Comparison of ENCODE assay signal across 30 cellular contexts in genomic region chr4:78787392-78788004, GRCh38. TPM values are rescaled to one million over a fixed set of nuclear protein-coding genes. Genes with fewer than 3 reads are reported as not detected.
DNase-seq lines count a peak whose midpoint lies in the region; ATAC-seq, FAIRE-seq and TF ChIP-seq lines count a peak whose summit lies in the region.
"Had no signal": no experiment of that assay in that cellular context is flagged by ENCODE, and none has a peak within 500 bp of the region (broad histone marks: within the 10 kb centered on the region; RNA-seq: fewer than 3 reads in every experiment).

No MANE protein-coding gene starts in this region.

- H3K9me3 Mint-ChIP-seq in GM23338: no peaks in the 10 kb centered on the region
- no peaks in the 10 kb centered on the region for H3K9me3 Mint-ChIP-seq in memory B cell
- H3K9me3 Mint-ChIP-seq: activated CD4-positive, alpha-beta memory T cell treated with anti-CD3 and anti-CD28 coated beads for 36 hours; CD8-positive, alpha-beta T cell; H9; T-cell had no signal

- H3K79me2 ChIP-seq in GM23338 (replicated peaks; ENCODE audit: insufficient read depth): peaks cover 98% of the 10 kb centered on the region
- peaks cover 68% of the 10 kb centered on the region for H3K79me2 ChIP-seq in GM12878 (ENCODE audit: control insufficient read depth, insufficient read depth, low read length)

- DNase-seq in A549 (ENCODE audit: low read depth in 1 of 2, low spot score in 1 of 2) (no peak), GM23338 (ENCODE audit: low spot score) (no peak), GM12878 (ENCODE audit: low read depth, low spot score) (no peak), memory B cell (ENCODE audit: low spot score in 2 of 2) (no peak), HEK293T (ENCODE audit: extremely low spot score) (no peak), COR-L47 (lab: John Stamatoyannopoulos, UW) (no peak), neuronal stem cell (ENCODE audit: low spot score) (no peak)
- DNase-seq: activated CD4-positive, alpha-beta memory T cell treated with anti-CD3 and anti-CD28 coated beads for 36 hours; activated CD8-positive, alpha-beta memory T cell treated with anti-CD3 and anti-CD28 coated beads, Interleukin-2, amount 50 U/mL, for 4 hours; activated naive CD4-positive, alpha-beta T cell treated with anti-CD3 and anti-CD28 coated beads, Interleukin-2, amount 50 U/mL, for 16 hours; AML-193; amniotic stem cell; brain microvascular endothelial cell; CD8-positive, alpha-beta T cell; cerebellar nuclear complex; dorsolateral prefrontal cortex; EL; esophagus squamous epithelium; foreskin melanocyte; H9; heart left ventricle; NCI-H187; OCI-M1; spleen; stimulated activated CD4-positive, alpha-beta T cell treated with anti-CD3 and anti-CD28 coated beads, Interleukin-2, amount 100 ng/mL, for 24 hours; T-cell; thyroid gland had no signal

- H3K36me3 Mint-ChIP-seq in GM23338 (ENCODE audit: low read depth): peaks cover 2% of the 10 kb centered on the region; the same call in 1 of the 3 replicates
- H3K36me3 Mint-ChIP-seq in memory B cell: peaks cover 9% of the 10 kb centered on the region
- H3K36me3 Mint-ChIP-seq: activated CD4-positive, alpha-beta memory T cell treated with anti-CD3 and anti-CD28 coated beads for 36 hours; CD8-positive, alpha-beta T cell had no signal

- no peak overlapping the region for H2AK5ac ChIP-seq in neuronal stem cell (ENCODE audit: low read depth, low read length)

- SMC1A ChIA-PET in GM12878 (lab: Charles Lee; ENCODE audit: uncharacterized antibody, unreplicated experiment): interaction anchor here (1.2 to 3.8 kb wide), 8 partner anchors 8 to 76 kb away, joined by 3 to 41 read pairs (median 4); no protein-coding TSS in a partner anchor

- RAD21 ChIA-PET in GM12878 (lab: Charles Lee; ENCODE audit: unreplicated experiment): interaction anchor here (1.7 kb wide), 1 partner anchor 11 kb away, joined by 4 read pairs; the partner anchor contains the start of gene BMP2K

- 86% methylated on average over 2 of the region's 2 CpGs for whole genome bisulfite sequencing in A549 (ENCODE audit: missing lambda C conversion rate)
- 71% methylated on average over 2 of the region's 2 CpGs for WGBS in GM12878 (ENCODE audit: insufficient coverage, insufficient replicate concordance, low lambda C conversion rate, missing lambda C conversion rate)
- WGBS in neuronal stem cell (ENCODE audit: extremely low coverage in 2 of 2, insufficient read length in 2 of 2, insufficient replicate concordance in 1 of 2), 2 donors: no CpG with 5 or more reads among the region's 2 CpGs

- peak overlapping the region in 1 of 2 experiments; percentile 3; a peak in 1 of 6 replicates for H3K27ac ChIP-seq in A549
- no peak overlapping the region for H3K27ac ChIP-seq in GM23338 (ENCODE audit: low read depth)
- H3K27ac ChIP-seq in GM12878 (ENCODE audit: control insufficient read depth, insufficient read depth): no peak overlapping the region
- no peak overlapping the region for H3K27ac ChIP-seq in neuronal stem cell (replicated peaks; ENCODE audit: low read length)
- H3K27ac ChIP-seq: brain microvascular endothelial cell, dorsolateral prefrontal cortex, esophagus squamous epithelium, heart left ventricle, spleen, thyroid gland, vagina had no signal

- no peak overlapping the region for H2BK120ac ChIP-seq in neuronal stem cell (ENCODE audit: low read depth, low read length)

- H3K4ac ChIP-seq in neuronal stem cell (ENCODE audit: low read length): no peak overlapping the region

- POLR2A ChIA-PET in A549 (lab: Yijun Ruan, JAX): no interaction called here
- POLR2A ChIA-PET in GM12878 (lab: Charles Lee): interaction anchor here (0.6 to 2.5 kb wide), 2 partner anchors 7 to 742 kb away, joined by 3 to 11 read pairs; no protein-coding TSS in a partner anchor
- POLR2A ChIA-PET in HEK293T (lab: Yijun Ruan, JAX): no interaction called here

- H3K4me1 ChIP-seq in A549: peaks cover 18% of the 10 kb centered on the region; the same call in 2 of the 3 replicates
- peaks cover 4% of the 10 kb centered on the region; the same call in 1 of the 2 replicates for H3K4me1 ChIP-seq in GM23338 (ENCODE audit: insufficient read depth)
- no peaks in the 10 kb centered on the region for H3K4me1 ChIP-seq in GM12878 (ENCODE audit: control insufficient read depth, insufficient read depth, low read length)
- H3K4me1 ChIP-seq in neuronal stem cell (ENCODE audit: control insufficient read depth in 2 of 2, insufficient read depth in 1 of 2, low read depth in 1 of 2, low read length in 2 of 2): peaks cover 0 to 3% of the 10 kb centered on the region in 2 donors

- TF ChIP-seq POLR2A in A549 (IDR thresholded peaks at IDR 0.05; ENCODE audit: low read length): no peak
- no peak for TF ChIP-seq POLR2A in GM12878 (IDR thresholded peaks at IDR 0.05; ENCODE audit: low read depth, low read length)

- no peaks in the 10 kb centered on the region for H3F3A ChIP-seq in GM23338 (replicated peaks; ENCODE audit: low read depth)

- intact Hi-C loops in GM12878 (cut with micrococcal nuclease; ENCODE audit: unreplicated experiment): no loop called here

- no peak overlapping the region for H2BK5ac ChIP-seq in neuronal stem cell (ENCODE audit: low read length)

- no peak overlapping the region for H3K14ac ChIP-seq in neuronal stem cell (ENCODE audit: low read length)

- H3K18ac ChIP-seq in neuronal stem cell (ENCODE audit: low read length): no peak overlapping the region

- H3K79me1 ChIP-seq in neuronal stem cell (ENCODE audit: low read depth, low read length): peaks cover 2% of the 10 kb centered on the region

- H3K4me1 Mint-ChIP-seq in GM23338 (peaks cover 19% of the 10 kb centered on the region; the same call in 2 of the 3 replicates), memory B cell (peaks cover 49% of the 10 kb centered on the region)

- H3K27me3 Mint-ChIP-seq in GM23338 (ENCODE audit: insufficient read depth, low read depth, poor library complexity) (peaks cover 2% of the 10 kb centered on the region), memory B cell (no peaks in the 10 kb centered on the region)
- H3K27me3 Mint-ChIP-seq: activated CD4-positive, alpha-beta memory T cell treated with anti-CD3 and anti-CD28 coated beads for 36 hours; T-cell had no signal

- no peak overlapping the region for H3K9ac ChIP-seq in GM12878 (ENCODE audit: control insufficient read depth, insufficient read depth, low read length)
- no peak overlapping the region for H3K9ac ChIP-seq in neuronal stem cell (ENCODE audit: low read depth, low read length, poor library complexity)

- BruUV-seq in GM12878 (replicated peaks; lab: Mats Ljungman, UMichigan): no TSS peak

- H2BK15ac ChIP-seq in neuronal stem cell (ENCODE audit: low read length): no peak overlapping the region

- 0 out of 2 replicates have a peak overlapping the region, but pooled peaks have one; percentile 11 for H3K27ac Mint-ChIP-seq in GM23338
- H3K27ac Mint-ChIP-seq in memory B cell: peak overlapping the region; percentile 5
- H3K27ac Mint-ChIP-seq: activated CD4-positive, alpha-beta memory T cell treated with anti-CD3 and anti-CD28 coated beads for 36 hours; CD8-positive, alpha-beta T cell; T-cell had no signal

- ATAC-seq in A549: no peak
- no peak for ATAC-seq in GM23338
- peak; percentile 12; the same call in 2 of the 3 replicates for ATAC-seq in GM12878
- ATAC-seq in memory B cell (ENCODE audit: low read depth): no peak
- ATAC-seq in GM21381 (IDR thresholded peaks at IDR 0.05; ENCODE audit: unreplicated experiment): no peak
- ATAC-seq: CD8-positive, alpha-beta T cell; heart left ventricle; T-cell had no signal

- H2AFZ ChIP-seq in GM23338 (no peak overlapping the region), GM12878 (ENCODE audit: control insufficient read depth, low read depth, low read length) (peak overlapping the region; percentile 25; the same call in 1 of the 2 replicates), neuronal stem cell (ENCODE audit: low read length) (no peak overlapping the region)

- H4K8ac ChIP-seq in neuronal stem cell (ENCODE audit: low read depth, low read length): no peak overlapping the region

- TF ChIP-seq CTCF in A549 (IDR thresholded peaks at IDR 0.05): no peak
- no peak for TF ChIP-seq CTCF in GM23338 (conservative IDR thresholded peaks at IDR 0.05; ENCODE audit: low read depth in 2 of 2)
- no peak for TF ChIP-seq CTCF in GM12878 (IDR thresholded peaks at IDR 0.05 in 2 of 3, conservative IDR thresholded peaks at IDR 0.05 in 1 of 3; ENCODE audit: control insufficient read depth in 2 of 3, extremely low read depth in 1 of 3, insufficient read depth in 1 of 3, low read depth in 3 of 3, low read length in 3 of 3)

- H3K4me2 ChIP-seq in A549 (peak overlapping the region; percentile 58), GM23338 (no peak overlapping the region), GM12878 (ENCODE audit: control insufficient read depth, insufficient read depth) (no peak overlapping the region), neuronal stem cell (ENCODE audit: insufficient read depth, low read length, poor library complexity, severe bottlenecking) (no peak overlapping the region)

- no peak overlapping the region for H3K4me3 ChIP-seq in A549
- no peak overlapping the region for H3K4me3 ChIP-seq in GM23338
- no peak overlapping the region for H3K4me3 ChIP-seq in GM12878
- H3K4me3 ChIP-seq in neuronal stem cell (ENCODE audit: low read length in 2 of 2): no peak overlapping the region
- H3K4me3 ChIP-seq: dorsolateral prefrontal cortex, esophagus squamous epithelium, heart left ventricle, lung, spleen, thyroid gland, vagina had no signal

- H4K91ac ChIP-seq in neuronal stem cell (ENCODE audit: low read depth, low read length, poor library complexity): no peak overlapping the region

- H3K9me3 ChIP-seq in A549 (no peaks in the 10 kb centered on the region), GM12878 (replicated peaks; ENCODE audit: control insufficient read depth, insufficient read depth, low read length) (no peaks in the 10 kb centered on the region; the same call in 1 of the 3 replicates), neuronal stem cell (replicated peaks in 1 of 2; ENCODE audit: control insufficient read depth in 2 of 2, insufficient read depth in 1 of 2, low read depth in 1 of 2, low read length in 2 of 2) (no peaks in the 10 kb centered on the region)
- H3K9me3 ChIP-seq: esophagus squamous epithelium, heart left ventricle, spleen, thyroid gland, vagina had no signal

- FAIRE-seq in A549 (lab: Jason Lieb, UNC) (no peak), GM12878 (lab: Jason Lieb, UNC) (no peak)

- no peaks in the 10 kb centered on the region for H3K36me3 ChIP-seq in GM23338 (ENCODE audit: insufficient read depth)
- H3K36me3 ChIP-seq in GM12878 (ENCODE audit: control insufficient read depth in 2 of 2, insufficient read depth in 2 of 2, low read length in 1 of 2): peaks cover 0 to 2% of the 10 kb centered on the region in 2 experiments; a peak in 1 of 4 replicates
- no peaks in the 10 kb centered on the region for H3K36me3 ChIP-seq in neuronal stem cell (replicated peaks in 1 of 2; ENCODE audit: control insufficient read depth in 2 of 2, insufficient read depth in 2 of 2, low read length in 2 of 2)
- H3K36me3 ChIP-seq: brain microvascular endothelial cell, esophagus squamous epithelium, heart left ventricle, spleen, thyroid gland, vagina had no signal

- no peaks in the 10 kb centered on the region for H3K9me2 ChIP-seq in GM23338 (ENCODE audit: insufficient read depth)

- H3K23ac ChIP-seq in neuronal stem cell (ENCODE audit: low read depth, low read length, poor library complexity): no peak overlapping the region

- no peaks in the 10 kb centered on the region; the same call in 1 of the 2 replicates for H4K20me1 ChIP-seq in GM23338 (replicated peaks; ENCODE audit: insufficient read depth)
- H4K20me1 ChIP-seq in GM12878 (ENCODE audit: control insufficient read depth, insufficient read depth): no peaks in the 10 kb centered on the region

- no peak overlapping the region for H2BK12ac ChIP-seq in neuronal stem cell (ENCODE audit: low read length)

- TF ChIP-seq EP300 in A549 (IDR thresholded peaks at IDR 0.05): no peak
- no peak for TF ChIP-seq EP300 in GM12878 (IDR thresholded peaks at IDR 0.05; ENCODE audit: borderline replicate concordance in 1 of 2, control insufficient read depth in 1 of 2, low read depth in 2 of 2, low read length in 2 of 2)

- no peaks in the 10 kb centered on the region for H3K27me3 ChIP-seq in GM23338 (ENCODE audit: insufficient read depth)
- no peaks in the 10 kb centered on the region for H3K27me3 ChIP-seq in GM12878 (replicated peaks in 1 of 2; ENCODE audit: control insufficient read depth in 2 of 2, insufficient read depth in 2 of 2, low read length in 1 of 2)
- H3K27me3 ChIP-seq in neuronal stem cell (ENCODE audit: control insufficient read depth in 3 of 3, insufficient read depth in 3 of 3, low read depth in 1 of 3, low read length in 3 of 3): no peaks in the 10 kb centered on the region
- H3K27me3 ChIP-seq: brain microvascular endothelial cell, dorsolateral prefrontal cortex, esophagus squamous epithelium, heart left ventricle, spleen, thyroid gland, vagina had no signal

- H3K4me3 Mint-ChIP-seq in GM23338 (no peak overlapping the region), memory B cell (peak overlapping the region; percentile 0)
- H3K4me3 Mint-ChIP-seq: activated CD4-positive, alpha-beta memory T cell treated with anti-CD3 and anti-CD28 coated beads for 36 hours; CD8-positive, alpha-beta T cell; H9; T-cell had no signal

- TF ChIP-seq RAD21 in A549 (conservative IDR thresholded peaks at IDR 0.05 in 1 of 2, IDR thresholded peaks at IDR 0.05 in 1 of 2): no peak
- TF ChIP-seq RAD21 in GM12878 (IDR thresholded peaks at IDR 0.05; ENCODE audit: insufficient read depth, low read depth, low read length): no peak

- in situ Hi-C loops in GM12878 (cut with MboI): no loop called here

- CTCF ChIA-PET in A549 (lab: Yijun Ruan, JAX): no interaction called here
- CTCF ChIA-PET in GM12878 (lab: Yijun Ruan, JAX): interaction anchor here (0.7 to 1.1 kb wide), 2 partner anchors 99 to 175 kb away, joined by 3 to 4 read pairs; no protein-coding TSS in a partner anchor
- CTCF ChIA-PET in HEK293T (lab: Yijun Ruan, JAX): interaction anchor here (0.5 kb wide), 1 partner anchor 178 kb away, joined by 13 read pairs; no protein-coding TSS in a partner anchor

RNA-seq across cellular contexts. Expression of gene BMP2K, which starts 11.3 kb away (rescaled TPM):
- polyA plus RNA-seq in A549 (2011; rRNA removed): 18.7 and 19.7 TPM in 2 replicates
- polyA plus RNA-seq in A549 (2012; cell fraction: cytosol; rRNA removed): 4.6 and 6.6 TPM in 2 replicates
- 3.4 and 3.8 TPM in 2 replicates for polyA plus RNA-seq in A549 (2012; cell fraction: nucleus; rRNA removed)
- 9.9 to 11.1 TPM (median 10.9 TPM) in 3 replicates for polyA plus RNA-seq in A549 (2017; fragmentation: RNase III; extraction: RNeasy Plus Mini Kit Qiagen cat#74134 plus additional on column Dnase treatment)
- polyA minus RNA-seq in A549 (2011; rRNA and poly(A)+ RNA removed): 14.2 and 17.8 TPM in 2 replicates
- total RNA-seq in GM23338 (2014; rRNA removed; shearing (Covaris generic)): 32.5 and 36.9 TPM in 2 replicates
- 7.1 and 8.2 TPM in 2 replicates for polyA plus RNA-seq in GM23338 (2016; fragmentation: Nextera tagmentation; extraction: Ambion mirVana)
- 264 and 275 TPM in 2 replicates for total RNA-seq in GM12878 (2013; cell fraction: nucleolus; rRNA removed)
- total RNA-seq in GM12878 (2014; rRNA removed): 36.3 and 41.1 TPM in 2 replicates
- 36.0 and 36.2 TPM in 2 replicates for total RNA-seq in GM12878 (2014; rRNA removed; fragmentation: Illumina TruSeq; extraction: Trizol)
- total RNA-seq in GM12878 (2021): 24.9 and 25.6 TPM in 2 replicates
- polyA plus RNA-seq in GM12878 (2011; ENCODE audit: low read depth): 2.5 TPM
- 84.6 and 87.0 TPM in 2 replicates for polyA plus RNA-seq in GM12878 (2011; rRNA removed)
- polyA plus RNA-seq in GM12878 (2011; cell fraction: cytosol; rRNA removed): 37.7 and 39.0 TPM in 2 replicates
- 123 and 134 TPM in 2 replicates for polyA plus RNA-seq in GM12878 (2011; cell fraction: nucleus; rRNA removed)
- 7.6 and 8.8 TPM in 2 replicates for polyA plus RNA-seq in GM12878 (2012)
- 27.3 and 35.5 TPM in 2 replicates for polyA plus RNA-seq in GM12878 (2014; fragmentation: Illumina TruSeq; extraction: Trizol)
- 1 to 10 TPM; 5.4 to 8.6 TPM for polyA plus RNA-seq in GM12878 (2014; fragmentation: Nextera tagmentation; extraction: Ambion mirVana)
- 18.2 and 24.6 TPM in 2 replicates for polyA plus RNA-seq in GM12878 (2014; rRNA removed)
- 10 to 100 TPM in 1 of 2 experiments, 1 to 10 TPM in 1; 3.3 to 11.3 TPM for polyA plus RNA-seq in GM12878 (2016; fragmentation: Nextera tagmentation; extraction: Ambion mirVana)
- 131 and 158 TPM in 2 replicates for polyA minus RNA-seq in GM12878 (2011; rRNA and poly(A)+ RNA removed)
- 27.3 and 36.6 TPM in 2 replicates for polyA minus RNA-seq in GM12878 (2011; cell fraction: cytosol; rRNA and poly(A)+ RNA removed)
- 180 and 273 TPM in 2 replicates for polyA minus RNA-seq in GM12878 (2011; cell fraction: nucleus; rRNA and poly(A)+ RNA removed)
- polyA plus RNA-seq in neuronal stem cell (2013, experiment 1 of 2): 23.7 TPM
- polyA plus RNA-seq in neuronal stem cell (2013, experiment 2 of 2): 24.1 TPM
